Comparison of ENCODE assay signal across 20 cellular contexts in genomic region chr21:28523367-28523766, GRCh38.
"Had no signal": no experiment of that assay in that cellular context is flagged by ENCODE, and none has a peak within 500 bp of the region (broad histone marks: within the 10 kb centered on the region; RNA-seq: fewer than 3 reads in every experiment).

No MANE protein-coding gene starts in this region.

- DNase-seq: activated CD4-positive, alpha-beta T cell treated with anti-CD3 and anti-CD28 coated beads for 1 hour; activated gamma-delta T cell treated with Interleukin-2 at 50 U/mL for 16 hours; activated T-cell treated with anti-CD3 and anti-CD28 coated beads, Interleukin-2, amount 50 U/mL, for 1 hour; aorta; central memory CD4-positive, alpha-beta T cell; dorsolateral prefrontal cortex; effector memory CD8-positive, alpha-beta T cell; esophagus squamous epithelium; immature natural killer cell; left lung; stimulated activated CD4-positive, alpha-beta T cell treated with anti-CD3 and anti-CD28 coated beads, Interleukin-2, amount 100 ng/mL, for 24 hours; stomach; T-helper 1 cell; trophoblast cell; uterus had no signal

- H3K27me3 ChIP-seq: dorsolateral prefrontal cortex, esophagus squamous epithelium, hepatocyte, left lung, stomach, uterus had no signal

- H3K4me1 ChIP-seq: uterus had no signal

- H3K36me3 ChIP-seq: esophagus squamous epithelium, left lung, stomach, uterus had no signal

- ATAC-seq: activated naive CD4-positive, alpha-beta T cell treated with anti-CD3 and anti-CD28 coated beads, Interleukin-2, amount 50 U/mL, for 72 hours; effector memory CD8-positive, alpha-beta T cell; left lung; natural killer cell treated with Interleukin-12 subunit alpha and Interleukin-12 subunit beta and Interleukin-15 and Interleukin-18, amount 100 ng/mL, for 72 hours; stimulated activated effector memory CD8-positive, alpha-beta T cell treated with anti-CD3 and anti-CD28 coated beads, Interleukin-12 subunit alpha, Interleukin-12 subunit beta, amount 100 ng/mL, for 72 hours had no signal

- H3K27ac ChIP-seq: hepatocyte, left lung, skin epidermis, stomach had no signal

- H3K9me3 ChIP-seq: esophagus squamous epithelium, left lung, stomach, uterus had no signal

- H3K4me3 ChIP-seq: dorsolateral prefrontal cortex, esophagus squamous epithelium, hepatocyte, left lung, skin epidermis, stomach, uterus had no signal
